Comparison of ENCODE assay signal across 11 cellular contexts in the genomic region with DNA sequence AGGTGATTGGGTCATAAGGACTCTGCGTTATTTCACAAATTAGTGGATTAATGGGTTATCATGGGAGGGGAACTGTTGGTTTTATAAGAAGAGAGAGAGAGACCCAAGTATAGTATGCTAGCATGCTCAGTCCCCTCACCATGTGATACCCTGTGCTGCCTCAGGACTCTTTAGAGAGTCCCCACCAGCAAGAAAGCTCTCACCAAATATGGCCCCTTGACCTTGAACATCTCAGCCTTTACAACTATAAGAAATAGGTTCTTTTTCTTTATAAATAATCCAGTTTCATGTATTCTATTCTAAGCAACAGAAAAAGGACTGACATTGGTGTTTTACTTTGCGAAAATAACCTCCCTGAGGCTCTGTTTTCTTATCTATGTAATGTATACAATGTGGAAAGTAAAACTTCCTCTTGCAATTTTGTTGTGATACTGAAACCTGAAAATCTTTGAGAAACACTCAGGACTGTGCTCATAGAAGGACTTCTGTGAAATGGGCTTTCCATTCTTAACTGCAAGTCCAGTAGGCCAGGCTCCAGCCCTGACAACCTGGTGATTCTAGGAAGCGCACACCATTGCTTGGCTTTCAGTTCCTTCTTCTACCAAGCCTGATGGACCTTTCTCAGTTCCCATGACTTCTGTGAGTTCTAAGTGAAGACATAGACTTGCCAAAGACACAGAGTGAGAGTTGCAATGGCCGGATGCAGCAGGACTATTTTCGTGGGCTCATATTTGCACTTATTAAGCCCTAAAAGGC. TPM values are rescaled to one million over a fixed set of nuclear protein-coding genes. Genes with fewer than 3 reads are reported as not detected.
DNase-seq lines count a peak whose midpoint lies in the region; ATAC-seq and TF ChIP-seq lines count a peak whose summit lies in the region.
"Had no signal": no experiment of that assay in that cellular context is flagged by ENCODE, and none has a peak within 500 bp of the region (broad histone marks: within the 10 kb centered on the region; RNA-seq: fewer than 3 reads in every experiment).

No MANE protein-coding gene starts in this region.

- peaks cover 11% of the 10 kb centered on the region for H3K4me1 Mint-ChIP-seq in activated CD8-positive, alpha-beta T cell treated with anti-CD3 and anti-CD28 coated beads for 36 hours (ENCODE audit: low read depth)

- H3K4me1 ChIP-seq in stomach = no peaks in the 10 kb centered on the region

- H3K27me3 ChIP-seq in stomach = peaks cover 0 to 9% (median 0%) of the 10 kb centered on the region in 3 donors

- H3K27ac ChIP-seq in stomach = peak overlapping the region in 2 of 5 donors; percentile 81 to 82

- no peak for TF ChIP-seq POLR2A in GM18505 (IDR thresholded peaks at IDR 0.05; ENCODE audit: borderline replicate concordance, extremely low read depth, insufficient read depth, insufficient read length)
- TF ChIP-seq POLR2A in stomach (IDR thresholded peaks at IDR 0.05) = no peak

- H3K27me3 Mint-ChIP-seq in activated CD8-positive, alpha-beta T cell treated with anti-CD3 and anti-CD28 coated beads for 36 hours = no peaks in the 10 kb centered on the region

- ATAC-seq in GM18505 (IDR thresholded peaks at IDR 0.05; ENCODE audit: unreplicated experiment) = peak; percentile 89
- ATAC-seq in GM21447 (IDR thresholded peaks at IDR 0.05; ENCODE audit: unreplicated experiment) = peak; percentile 93
- ATAC-seq in HG03280 (IDR thresholded peaks at IDR 0.05; ENCODE audit: unreplicated experiment) = peak; percentile 91
- ATAC-seq in activated CD8-positive, alpha-beta T cell treated with anti-CD3 and anti-CD28 coated beads for 36 hours = no peak

- H3K4me3 Mint-ChIP-seq in activated CD8-positive, alpha-beta T cell treated with anti-CD3 and anti-CD28 coated beads for 36 hours = no peak overlapping the region

- no peak overlapping the region for H3K27ac Mint-ChIP-seq in activated CD8-positive, alpha-beta T cell treated with anti-CD3 and anti-CD28 coated beads for 36 hours

- 73 to 82% (median 75%) methylated on average over 5 of the region's 5 CpGs for WGBS in stomach, 5 donors

- H3K9me3 ChIP-seq in stomach = no peaks in the 10 kb centered on the region

- intact Hi-C loops in stomach (cut with DNase I; ENCODE audit: low total_unique reads) = no loop called here
- intact Hi-C loops in activated CD8-positive, alpha-beta T cell treated with anti-CD3 and anti-CD28 coated beads for 36 hours (cut with micrococcal nuclease) = loop anchor here (10.0 kb wide), 1 partner anchor 199 kb away; no protein-coding TSS in a partner anchor

- no peaks in the 10 kb centered on the region for H3K36me3 Mint-ChIP-seq in activated CD8-positive, alpha-beta T cell treated with anti-CD3 and anti-CD28 coated beads for 36 hours (ENCODE audit: low read depth)

- TF ChIP-seq EP300 in stomach (IDR thresholded peaks at IDR 0.05) = no peak

- H3K4me3 ChIP-seq in stomach = no peak overlapping the region

- H3K36me3 ChIP-seq in stomach = no peaks in the 10 kb centered on the region

- peak; percentile 41 for DNase-seq in germinal center (ENCODE audit: low spot score)
- no peak for DNase-seq in NCI-H1436 (lab: John Stamatoyannopoulos, UW)
- no peak for DNase-seq in activated naive CD4-positive, alpha-beta T cell (lab: John Stamatoyannopoulos, UW)
- no peak for DNase-seq in stomach
- DNase-seq in activated CD8-positive, alpha-beta T cell treated with anti-CD3 and anti-CD28 coated beads for 36 hours = no peak
- DNase-seq: DMS 273 treated with DMSO at 0.1 percent for 48 hours; stimulated activated CD4-positive, alpha-beta T cell treated with anti-CD3 and anti-CD28 coated beads, Interleukin-2, amount 100 ng/mL, for 48 hours; T-helper 2 cell had no signal

- no peak for TF ChIP-seq CTCF in stomach (IDR thresholded peaks at IDR 0.05)
- no peak for TF ChIP-seq CTCF in activated CD8-positive, alpha-beta T cell treated with anti-CD3 and anti-CD28 coated beads for 36 hours (IDR thresholded peaks at IDR 0.05)

- POLR2A ChIA-PET in activated CD8-positive, alpha-beta T cell treated with anti-CD3 and anti-CD28 coated beads for 36 hours (lab: Charles Lee) = no interaction called here

- CTCF ChIA-PET in activated CD8-positive, alpha-beta T cell treated with anti-CD3 and anti-CD28 coated beads for 36 hours (lab: Charles Lee) = interaction anchor here (1.4 to 3.3 kb wide), 2 partner anchors 32 to 241 kb away, joined by 5 to 23 read pairs; no protein-coding TSS in a partner anchor

- peaks cover 2% of the 10 kb centered on the region for H3K9me3 Mint-ChIP-seq in activated CD8-positive, alpha-beta T cell treated with anti-CD3 and anti-CD28 coated beads for 36 hours

RNA-seq across cellular contexts. Expression of a gene that starts 21.9 kb away (rescaled TPM):
- under 1 TPM in 1 of 5 donors, not detected in 4; 0.45 TPM for total RNA-seq in stomach
- not detected for polyA plus RNA-seq in stomach
- not detected for total RNA-seq in activated CD8-positive, alpha-beta T cell treated with anti-CD3 and anti-CD28 coated beads for 36 hours

RNA-seq across cellular contexts. Expression of a gene that starts 44.4 kb away (rescaled TPM):
- 1 to 10 TPM in 4 of 5 donors, under 1 TPM in 1; 0.55 to 7.6 (median 2.9) TPM for total RNA-seq in stomach
- polyA plus RNA-seq in stomach = 1 to 10 TPM in 1 of 3 donors, under 1 TPM in 2; 0.43 to 2.0 (median 0.92) TPM
- not detected for total RNA-seq in activated CD8-positive, alpha-beta T cell treated with anti-CD3 and anti-CD28 coated beads for 36 hours
